ENCODE assay signal across 1 cellular context in the genomic region with DNA sequence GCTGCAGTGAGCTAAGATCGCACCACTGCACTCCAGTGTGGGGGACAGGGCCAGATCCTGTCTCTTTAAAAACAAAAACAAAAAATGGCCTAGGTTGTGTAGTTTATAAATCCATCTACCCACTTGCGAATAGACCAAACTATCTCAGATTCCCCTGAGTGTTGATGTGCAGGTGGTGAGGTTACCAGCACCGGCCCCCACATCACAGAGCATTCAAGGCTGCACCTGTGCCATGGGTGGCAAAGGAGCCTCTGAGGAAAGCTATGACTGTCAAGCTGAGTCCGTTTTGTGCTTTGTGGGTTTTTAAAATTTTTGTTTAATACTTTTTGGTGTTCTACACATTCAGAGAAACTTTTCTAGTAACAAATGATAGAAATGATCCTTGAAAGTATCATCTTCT.
TF ChIP-seq lines count a peak whose summit lies in the region.

No MANE protein-coding gene starts in this region.

TF ChIP-seq in GM12878, 131 proteins besides CTCF, POLR2A, EP300 and RAD21:
- TF ChIP-seq HCFC1 (IDR thresholded peaks at IDR 0.05; ENCODE audit: low read length): no peak
- TF ChIP-seq NR2C1 (IDR thresholded peaks at IDR 0.05): no peak
